Comparison of ENCODE assay signal across 17 cellular contexts in the genomic region with DNA sequence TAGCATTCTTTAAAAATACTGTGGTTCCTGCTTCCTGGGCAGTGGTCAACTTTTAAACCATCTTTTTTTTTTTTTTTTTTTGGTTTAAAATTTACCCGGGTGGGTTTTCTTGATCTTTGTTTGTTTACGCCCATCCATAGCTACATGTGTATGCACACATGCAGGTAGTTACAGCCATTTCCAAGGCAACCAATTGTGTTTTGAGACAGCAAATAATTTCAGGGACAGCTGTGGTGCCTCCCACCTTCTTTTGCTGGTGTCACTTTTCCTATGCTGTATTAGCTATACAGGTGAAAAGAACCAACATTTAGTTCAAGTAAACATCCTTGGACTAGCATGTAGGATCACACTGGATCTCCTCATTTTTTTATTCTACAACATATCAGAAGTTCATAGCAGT. TPM values are rescaled to one million over a fixed set of nuclear protein-coding genes. Genes with fewer than 3 reads are reported as not detected.
DNase-seq lines count a peak whose midpoint lies in the region; ATAC-seq and TF ChIP-seq lines count a peak whose summit lies in the region.
"Had no signal": no experiment of that assay in that cellular context is flagged by ENCODE, and none has a peak within 500 bp of the region (broad histone marks: within the 10 kb centered on the region; RNA-seq: fewer than 3 reads in every experiment).

No MANE protein-coding gene starts in this region.

- TF ChIP-seq CTCF in activated CD8-positive, alpha-beta T cell treated with anti-CD3 and anti-CD28 coated beads for 36 hours (IDR thresholded peaks at IDR 0.05), result no peak

- DNase-seq in activated CD8-positive, alpha-beta T cell treated with anti-CD3 and anti-CD28 coated beads, Interleukin-2, amount 10 ng/mL, durations not matched to agents 7 days and 5 days, result no peak
- no peak for DNase-seq in activated CD8-positive, alpha-beta T cell treated with anti-CD3 and anti-CD28 coated beads for 36 hours
- peak; percentile 62 for DNase-seq in NCI-H2081 treated with DMSO at 0.1 percent for 48 hours (lab: John Stamatoyannopoulos, UW)
- DNase-seq in NCI-H748 treated with DMSO at 0.1 percent for 48 hours (lab: John Stamatoyannopoulos, UW), result peak; percentile 61
- peak; percentile 86 for DNase-seq in left kidney (ENCODE audit: low read depth, low spot score)
- DNase-seq in effector CD8-positive, alpha-beta T cell (lab: John Stamatoyannopoulos, UW), result no peak
- DNase-seq in activated T-helper 2 cell treated with anti-CD3 and anti-CD28 coated beads, Interferon-gamma antibody, Interleukin-2, Interleukin-4, amounts not matched to agents 10 μg/mL and 5 μg/mL and 100 μg/mL, durations not matched to agents 14 hours and 24 hours and 36 hours (ENCODE audit: low spot score), result no peak
- DNase-seq in NCI-H446 (lab: John Stamatoyannopoulos, UW), result no peak
- DNase-seq: ACHN; GDM1; H9; KBM-7; NCI-H1105; NCI-H524; NK-92 treated with Interleukin-12 subunit alpha and Interleukin-12 subunit beta, amount 100 ng/mL, for 24 hours had no signal

- no peak overlapping the region for H3K4me3 Mint-ChIP-seq in activated CD8-positive, alpha-beta T cell treated with anti-CD3 and anti-CD28 coated beads, Interleukin-2, amount 10 ng/mL, durations not matched to agents 7 days and 5 days
- no peak overlapping the region for H3K4me3 Mint-ChIP-seq in activated CD8-positive, alpha-beta T cell treated with anti-CD3 and anti-CD28 coated beads for 36 hours
- H3K4me3 Mint-ChIP-seq in activated T-helper 2 cell treated with anti-CD3 and anti-CD28 coated beads, Interferon-gamma antibody, Interleukin-2, Interleukin-4, amounts not matched to agents 10 μg/mL and 5 μg/mL and 100 μg/mL, durations not matched to agents 14 hours and 24 hours and 36 hours (ENCODE audit: low read depth), result no peak overlapping the region
- H3K4me3 Mint-ChIP-seq: H9 had no signal

- H3K27ac Mint-ChIP-seq in activated CD8-positive, alpha-beta T cell treated with anti-CD3 and anti-CD28 coated beads, Interleukin-2, amount 10 ng/mL, durations not matched to agents 7 days and 5 days, result no peak overlapping the region
- H3K27ac Mint-ChIP-seq in activated CD8-positive, alpha-beta T cell treated with anti-CD3 and anti-CD28 coated beads for 36 hours, result no peak overlapping the region
- H3K27ac Mint-ChIP-seq in activated T-helper 2 cell treated with anti-CD3 and anti-CD28 coated beads, Interferon-gamma antibody, Interleukin-2, Interleukin-4, amounts not matched to agents 10 μg/mL and 5 μg/mL and 100 μg/mL, durations not matched to agents 14 hours and 24 hours and 36 hours, result no peak overlapping the region
- H3K27ac Mint-ChIP-seq: H9 had no signal

- H3K4me1 Mint-ChIP-seq in activated CD8-positive, alpha-beta T cell treated with anti-CD3 and anti-CD28 coated beads, Interleukin-2, amount 10 ng/mL, durations not matched to agents 7 days and 5 days (ENCODE audit: low read depth), result peaks cover 6% of the 10 kb centered on the region
- peaks cover 10% of the 10 kb centered on the region for H3K4me1 Mint-ChIP-seq in activated CD8-positive, alpha-beta T cell treated with anti-CD3 and anti-CD28 coated beads for 36 hours (ENCODE audit: low read depth)
- peaks cover 6% of the 10 kb centered on the region for H3K4me1 Mint-ChIP-seq in activated T-helper 2 cell treated with anti-CD3 and anti-CD28 coated beads, Interferon-gamma antibody, Interleukin-2, Interleukin-4, amounts not matched to agents 10 μg/mL and 5 μg/mL and 100 μg/mL, durations not matched to agents 14 hours and 24 hours and 36 hours (ENCODE audit: low read depth)

- no peaks in the 10 kb centered on the region for H3K27me3 Mint-ChIP-seq in activated CD8-positive, alpha-beta T cell treated with anti-CD3 and anti-CD28 coated beads, Interleukin-2, amount 10 ng/mL, durations not matched to agents 7 days and 5 days (ENCODE audit: low read depth)
- no peaks in the 10 kb centered on the region for H3K27me3 Mint-ChIP-seq in activated CD8-positive, alpha-beta T cell treated with anti-CD3 and anti-CD28 coated beads for 36 hours
- no peaks in the 10 kb centered on the region for H3K27me3 Mint-ChIP-seq in activated T-helper 2 cell treated with anti-CD3 and anti-CD28 coated beads, Interferon-gamma antibody, Interleukin-2, Interleukin-4, amounts not matched to agents 10 μg/mL and 5 μg/mL and 100 μg/mL, durations not matched to agents 14 hours and 24 hours and 36 hours (ENCODE audit: low read depth)

- H3K9me3 Mint-ChIP-seq in activated CD8-positive, alpha-beta T cell treated with anti-CD3 and anti-CD28 coated beads, Interleukin-2, amount 10 ng/mL, durations not matched to agents 7 days and 5 days (ENCODE audit: insufficient read depth), result no peaks in the 10 kb centered on the region
- no peaks in the 10 kb centered on the region for H3K9me3 Mint-ChIP-seq in activated CD8-positive, alpha-beta T cell treated with anti-CD3 and anti-CD28 coated beads for 36 hours
- H3K9me3 Mint-ChIP-seq in activated T-helper 2 cell treated with anti-CD3 and anti-CD28 coated beads, Interferon-gamma antibody, Interleukin-2, Interleukin-4, amounts not matched to agents 10 μg/mL and 5 μg/mL and 100 μg/mL, durations not matched to agents 14 hours and 24 hours and 36 hours, result no peaks in the 10 kb centered on the region
- H3K9me3 Mint-ChIP-seq: H9 had no signal

- ATAC-seq in activated CD8-positive, alpha-beta T cell treated with anti-CD3 and anti-CD28 coated beads, Interleukin-2, amount 10 ng/mL, durations not matched to agents 7 days and 5 days, result peak; percentile 63
- ATAC-seq in activated CD8-positive, alpha-beta T cell treated with anti-CD3 and anti-CD28 coated beads for 36 hours, result no peak
- ATAC-seq: HepG2, Right ventricle myocardium inferior had no signal

- CTCF ChIA-PET in activated CD8-positive, alpha-beta T cell treated with anti-CD3 and anti-CD28 coated beads, Interleukin-2, amount 10 ng/mL, durations not matched to agents 7 days and 5 days (lab: Charles Lee), result interaction anchor here (1.0 to 1.6 kb wide), 2 partner anchors 9 to 100 kb away, joined by 3 read pairs; no protein-coding TSS in a partner anchor
- CTCF ChIA-PET in activated CD8-positive, alpha-beta T cell treated with anti-CD3 and anti-CD28 coated beads for 36 hours (lab: Charles Lee), result interaction anchor here (2.2 kb wide), 1 partner anchor 11 kb away, joined by 12 read pairs; no protein-coding TSS in a partner anchor

- intact Hi-C loops in activated CD8-positive, alpha-beta T cell treated with anti-CD3 and anti-CD28 coated beads for 36 hours (cut with micrococcal nuclease), result no loop called here
- intact Hi-C loops in activated T-helper 2 cell treated with anti-CD3 and anti-CD28 coated beads, Interferon-gamma antibody, Interleukin-2, Interleukin-4, amounts not matched to agents 10 μg/mL and 5 μg/mL and 100 μg/mL, durations not matched to agents 14 hours and 24 hours and 36 hours (cut with micrococcal nuclease), result no loop called here

- POLR2A ChIA-PET in activated CD8-positive, alpha-beta T cell treated with anti-CD3 and anti-CD28 coated beads, Interleukin-2, amount 10 ng/mL, durations not matched to agents 7 days and 5 days (lab: Charles Lee), result no interaction called here
- POLR2A ChIA-PET in activated CD8-positive, alpha-beta T cell treated with anti-CD3 and anti-CD28 coated beads for 36 hours (lab: Charles Lee), result no interaction called here

- peaks cover 2% of the 10 kb centered on the region for H3K36me3 Mint-ChIP-seq in activated CD8-positive, alpha-beta T cell treated with anti-CD3 and anti-CD28 coated beads, Interleukin-2, amount 10 ng/mL, durations not matched to agents 7 days and 5 days (ENCODE audit: low read depth)
- H3K36me3 Mint-ChIP-seq in activated CD8-positive, alpha-beta T cell treated with anti-CD3 and anti-CD28 coated beads for 36 hours (ENCODE audit: low read depth), result peaks cover 6% of the 10 kb centered on the region
- H3K36me3 Mint-ChIP-seq in activated T-helper 2 cell treated with anti-CD3 and anti-CD28 coated beads, Interferon-gamma antibody, Interleukin-2, Interleukin-4, amounts not matched to agents 10 μg/mL and 5 μg/mL and 100 μg/mL, durations not matched to agents 14 hours and 24 hours and 36 hours (ENCODE audit: low read depth), result peaks cover 22% of the 10 kb centered on the region

RNA-seq across cellular contexts. Expression of a gene that starts 51.9 kb away (rescaled TPM):
- 100 to 1,000 TPM; 266 to 269 TPM for total RNA-seq in activated CD8-positive, alpha-beta T cell treated with anti-CD3 and anti-CD28 coated beads, Interleukin-2, amount 10 ng/mL, durations not matched to agents 7 days and 5 days
- 100 to 1,000 TPM; 361 to 393 TPM for total RNA-seq in activated CD8-positive, alpha-beta T cell treated with anti-CD3 and anti-CD28 coated beads for 36 hours
- 396 and 397 TPM in 2 replicates for total RNA-seq in activated T-helper 2 cell treated with anti-CD3 and anti-CD28 coated beads, Interferon-gamma antibody, Interleukin-2, Interleukin-4, amounts not matched to agents 10 μg/mL and 5 μg/mL and 100 μg/mL, durations not matched to agents 14 hours and 24 hours and 36 hours

Comparison
In these comparisons a context has a peak if more than half of its experiments do, and no peak if none do; other contexts are left out.
1. DNase-seq: peak in NCI-H2081 treated with DMSO at 0.1 percent for 48 hours (single experiment), NCI-H748 treated with DMSO at 0.1 percent for 48 hours (single experiment) and left kidney (single experiment); none in activated CD8-positive, alpha-beta T cell treated with anti-CD3 and anti-CD28 coated beads, Interleukin-2, amount 10 ng/mL, durations not matched to agents 7 days and 5 days (single experiment), activated CD8-positive, alpha-beta T cell treated with anti-CD3 and anti-CD28 coated beads for 36 hours (single experiment), effector CD8-positive, alpha-beta T cell (single experiment), activated T-helper 2 cell treated with anti-CD3 and anti-CD28 coated beads, Interferon-gamma antibody, Interleukin-2, Interleukin-4, amounts not matched to agents 10 μg/mL and 5 μg/mL and 100 μg/mL, durations not matched to agents 14 hours and 24 hours and 36 hours (single experiment) and NCI-H446 (0 of 2).